Comparison of ENCODE assay signal across 21 cellular contexts in genomic region chr5:158423623-158424200, GRCh38.
DNase-seq lines count a peak whose midpoint lies in the region; ATAC-seq and TF ChIP-seq lines count a peak whose summit lies in the region.
"Had no signal": no experiment of that assay in that cellular context is flagged by ENCODE, and none has a peak within 500 bp of the region (broad histone marks: within the 10 kb centered on the region; RNA-seq: fewer than 3 reads in every experiment).

No MANE protein-coding gene starts in this region.

- DNase-seq in dedifferentiated amniotic fluid mesenchymal stem cell (ENCODE audit: extremely low spot score) (peak; percentile 53), sciatic nerve (ENCODE audit: low spot score) (no peak), coronary artery (ENCODE audit: low spot score) (no peak), cerebellar cortex (ENCODE audit: low spot score) (no peak), DMS79 treated with DMSO at 0.1 percent for 48 hours (lab: John Stamatoyannopoulos, UW) (no peak), GM19240 (ENCODE audit: insufficient read length, low spot score) (no peak)
- DNase-seq: activated CD4-positive, alpha-beta T cell treated with anti-CD3 and anti-CD28 coated beads, Interleukin-2, amount 10 ng/mL, durations not matched to agents 7 days and 5 days; activated effector memory CD4-positive, alpha-beta T cell treated with Interleukin-2 at 50 U/mL for 16 hours; amygdala; CD4-positive, CD25-positive, alpha-beta regulatory T cell; colonic mucosa; DMS153; H9; NCI-H1417 treated with DMSO at 0.1 percent for 48 hours; NCI-H2171; SHP77 had no signal

- intact Hi-C loops in sciatic nerve (cut with DNase I) = no loop called here

- WGBS in gastroesophageal sphincter (ENCODE audit: low coverage in 1 of 2), 2 donors = 63 to 65% methylated on average over 2 of the region's 2 CpGs

- POLR2A ChIA-PET in HEK293 (lab: Yijun Ruan, JAX) = no interaction called here

- CTCF ChIA-PET in HEK293 (lab: Yijun Ruan, JAX) = interaction anchor here (0.6 kb wide), 1 partner anchor 17 kb away, joined by 6 read pairs; no protein-coding TSS in a partner anchor

- H3K4me1 ChIP-seq in HEK293 (ENCODE audit: control insufficient read depth, insufficient read depth, low read length) (peaks cover 5% of the 10 kb centered on the region), gastroesophageal sphincter (no peaks in the 10 kb centered on the region)
- H3K4me1 ChIP-seq: colonic mucosa, neural progenitor cell had no signal

- no peak for TF ChIP-seq POLR2A in gastroesophageal sphincter (IDR thresholded peaks at IDR 0.05)

- H3K4me3 ChIP-seq in HEK293 (ENCODE audit: low read depth, low read length) = no peak overlapping the region
- no peak overlapping the region for H3K4me3 ChIP-seq in gastroesophageal sphincter
- H3K4me3 ChIP-seq in coronary artery = no peak overlapping the region
- H3K4me3 ChIP-seq: colonic mucosa, neural progenitor cell, thoracic aorta had no signal

- no peak overlapping the region for H3K27ac ChIP-seq in HEK293 (ENCODE audit: extremely low read depth, low read depth, low read length)
- peak overlapping the region in 3 of 4 donors; percentile 22 to 60 (median 41) for H3K27ac ChIP-seq in gastroesophageal sphincter
- peak overlapping the region in 1 of 2 donors; percentile 6 for H3K27ac ChIP-seq in coronary artery
- H3K27ac ChIP-seq: colonic mucosa, epithelial cell of prostate, neural progenitor cell, thoracic aorta had no signal

- no peaks in the 10 kb centered on the region for H3K27me3 ChIP-seq in gastroesophageal sphincter
- H3K27me3 ChIP-seq: colonic mucosa, neural progenitor cell had no signal

- TF ChIP-seq CTCF in HEK293 (tag by site-specific recombination; IDR thresholded peaks at IDR 0.05) (no peak), gastroesophageal sphincter (IDR thresholded peaks at IDR 0.05) (no peak), coronary artery (IDR thresholded peaks at IDR 0.05) (no peak)

- H3K9me3 ChIP-seq in HEK293 (ENCODE audit: control insufficient read depth, insufficient read depth, low read depth, low read length) (no peaks in the 10 kb centered on the region), gastroesophageal sphincter (no peaks in the 10 kb centered on the region)
- H3K9me3 ChIP-seq: colonic mucosa, thoracic aorta had no signal

- H3K36me3 ChIP-seq in HEK293 (ENCODE audit: control insufficient read depth in 2 of 2, insufficient read depth in 1 of 2, low read length in 2 of 2) (no peaks in the 10 kb centered on the region), gastroesophageal sphincter (no peaks in the 10 kb centered on the region)
- H3K36me3 ChIP-seq: colonic mucosa, neural progenitor cell, thoracic aorta had no signal

- TF ChIP-seq EP300 in gastroesophageal sphincter (IDR thresholded peaks at IDR 0.05) = no peak

- ATAC-seq in gastroesophageal sphincter = no peak
- peak; percentile 85 for ATAC-seq in sciatic nerve

TF ChIP-seq in HEK293, 187 proteins besides CTCF, POLR2A, EP300 and RAD21:
- no peak for TF ChIP-seq KLF7 (tag by site-specific recombination; IDR thresholded peaks at IDR 0.05; ENCODE audit: borderline replicate concordance)
- no peak for TF ChIP-seq ZFP37 (tag by site-specific recombination; IDR thresholded peaks at IDR 0.05)
- TF ChIP-seq ZBTB20 (tag by site-specific recombination; IDR thresholded peaks at IDR 0.05) = no peak
- TF ChIP-seq ZNF580 (tag by site-specific recombination; IDR thresholded peaks at IDR 0.05) = no peak
- TF ChIP-seq PRDM4 (tag by site-specific recombination; IDR thresholded peaks at IDR 0.05) = peak; percentile 75
